8 cellular contexts compared by ENCODE assay signal in the genomic region with DNA sequence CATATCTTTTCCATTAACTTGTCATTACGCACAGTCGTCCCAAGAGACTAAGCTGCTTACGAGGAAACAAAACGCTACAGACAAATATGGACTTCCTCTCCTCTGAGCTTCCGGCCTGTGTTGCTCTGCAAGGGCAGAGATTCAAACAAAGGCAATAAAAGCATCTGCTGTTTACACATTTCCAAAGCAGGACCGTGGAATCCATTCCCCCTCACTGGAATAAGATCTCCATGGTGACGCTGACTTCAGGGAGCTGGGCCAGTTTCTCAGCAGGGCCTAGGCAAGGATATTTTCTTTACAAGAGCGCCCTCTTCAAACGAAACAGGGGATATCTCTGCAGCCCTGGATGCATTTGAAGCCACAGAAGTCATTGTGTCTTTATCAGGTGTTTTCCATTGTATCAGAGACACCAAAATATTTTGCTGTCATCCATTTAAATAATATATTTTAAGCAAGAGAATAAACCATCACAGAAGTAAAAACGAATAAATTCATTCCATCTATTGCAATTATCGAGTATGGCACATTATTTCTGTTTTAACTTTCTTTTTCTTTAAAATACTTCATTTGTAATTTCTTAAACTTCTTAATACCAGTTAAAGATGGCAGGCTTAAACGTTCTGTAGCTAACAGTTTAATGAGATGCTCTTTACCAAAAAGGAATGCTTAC.
DNase-seq lines count a peak whose midpoint lies in the region; ATAC-seq and TF ChIP-seq lines count a peak whose summit lies in the region.

No MANE protein-coding gene starts in this region.

- no peaks in the 10 kb centered on the region for H3K79me2 ChIP-seq in OCI-LY3 (ENCODE audit: low read length)

- H2AFZ ChIP-seq in OCI-LY3 (ENCODE audit: low read depth, low read length): peak overlapping the region; percentile 62; the same call in 1 of the 2 replicates

- WGBS in endodermal cell (ENCODE audit: insufficient coverage in 1 of 2, insufficient read length in 1 of 2), 2 experiments: 7 to 36% methylated on average over 9 to 12 of the region's 12 CpGs
- 11 to 13% methylated on average over 12 of the region's 12 CpGs for WGBS in lung, 2 donors

- H3K27ac Mint-ChIP-seq in endodermal cell: peak overlapping the region; percentile 41
- H3K27ac Mint-ChIP-seq in activated CD8-positive, alpha-beta T cell treated with anti-CD3 and anti-CD28 coated beads for 36 hours: no peak overlapping the region

- peak overlapping the region; percentile 59 for H3K4me2 ChIP-seq in OCI-LY3 (ENCODE audit: low read length)

- H3K36me3 ChIP-seq in OCI-LY3 (replicated peaks; ENCODE audit: low read depth, low read length): no peaks in the 10 kb centered on the region
- H3K36me3 ChIP-seq in endodermal cell (ENCODE audit: control insufficient read depth, insufficient read depth, low read length): no peaks in the 10 kb centered on the region
- H3K36me3 ChIP-seq in lung (ENCODE audit: control insufficient read depth in 2 of 2, insufficient read depth in 2 of 2, low read length in 2 of 2): no peaks in the 10 kb centered on the region
- no peaks in the 10 kb centered on the region for H3K36me3 ChIP-seq in vagina

- DNase-seq in DMS53 (lab: John Stamatoyannopoulos, UW) (peak; percentile 99), HT1080 (ENCODE audit: low read depth) (peak; percentile 70), endodermal cell (peak; percentile 88), lung (ENCODE audit: low spot score) (peak; percentile 60), vagina (ENCODE audit: extremely low spot score in 2 of 2) (peak in 1 of 2 donors; percentile 96)
- no peak for DNase-seq in central memory CD4-positive, alpha-beta T cell
- DNase-seq in activated CD8-positive, alpha-beta T cell treated with anti-CD3 and anti-CD28 coated beads for 36 hours: no peak

- H3K9ac ChIP-seq in OCI-LY3 (ENCODE audit: low read length): no peak overlapping the region
- H3K9ac ChIP-seq in endodermal cell (ENCODE audit: extremely low read depth, low read length, poor library complexity, severe bottlenecking): no peak overlapping the region

- H3K36me3 Mint-ChIP-seq in endodermal cell (ENCODE audit: low read depth): no peaks in the 10 kb centered on the region
- no peaks in the 10 kb centered on the region for H3K36me3 Mint-ChIP-seq in activated CD8-positive, alpha-beta T cell treated with anti-CD3 and anti-CD28 coated beads for 36 hours (ENCODE audit: low read depth)

- peak; percentile 47 for ATAC-seq in lung (ENCODE audit: insufficient read depth, low FRiP score)
- no peak for ATAC-seq in activated CD8-positive, alpha-beta T cell treated with anti-CD3 and anti-CD28 coated beads for 36 hours

- peak overlapping the region; percentile 45 for H3K4me3 ChIP-seq in OCI-LY3 (ENCODE audit: low read length)
- no peak overlapping the region for H3K4me3 ChIP-seq in endodermal cell (ENCODE audit: low read length)
- no peak overlapping the region for H3K4me3 ChIP-seq in lung
- no peak overlapping the region for H3K4me3 ChIP-seq in vagina

- H3K4me1 ChIP-seq in OCI-LY3 (ENCODE audit: low read length) (no peaks in the 10 kb centered on the region), endodermal cell (ENCODE audit: control insufficient read depth, insufficient read depth, low read length) (no peaks in the 10 kb centered on the region), lung (ENCODE audit: control insufficient read depth in 2 of 2, insufficient read depth in 2 of 2, low read length in 2 of 2) (no peaks in the 10 kb centered on the region), vagina (peaks cover 7% of the 10 kb centered on the region)

- TF ChIP-seq POLR2A in vagina (IDR thresholded peaks at IDR 0.05): no peak

- H3K9me3 ChIP-seq in OCI-LY3 (ENCODE audit: insufficient read depth, low read length) (no peaks in the 10 kb centered on the region), endodermal cell (ENCODE audit: control insufficient read depth, low read length) (no peaks in the 10 kb centered on the region), lung (ENCODE audit: control insufficient read depth in 2 of 2, insufficient read depth in 1 of 2, low read length in 1 of 2) (no peaks in the 10 kb centered on the region), vagina (no peaks in the 10 kb centered on the region)

- H3K9me3 Mint-ChIP-seq in endodermal cell: no peaks in the 10 kb centered on the region
- no peaks in the 10 kb centered on the region for H3K9me3 Mint-ChIP-seq in activated CD8-positive, alpha-beta T cell treated with anti-CD3 and anti-CD28 coated beads for 36 hours

- H3K27me3 ChIP-seq in OCI-LY3 (ENCODE audit: low read depth, low read length) (peaks cover under 1% of the 10 kb centered on the region; the same call in 1 of the 2 replicates), endodermal cell (ENCODE audit: control insufficient read depth, insufficient read depth, low read length, poor library complexity, severe bottlenecking) (no peaks in the 10 kb centered on the region), lung (ENCODE audit: control insufficient read depth, insufficient read depth) (no peaks in the 10 kb centered on the region), vagina (no peaks in the 10 kb centered on the region)

- intact Hi-C loops in vagina (cut with DNase I): loop anchor here (10.0 kb wide), 2 partner anchors 139 to 229 kb away; no protein-coding TSS in a partner anchor
- intact Hi-C loops in activated CD8-positive, alpha-beta T cell treated with anti-CD3 and anti-CD28 coated beads for 36 hours (cut with micrococcal nuclease): no loop called here

- peak; percentile 81 for TF ChIP-seq CTCF in OCI-LY3 (IDR thresholded peaks at IDR 0.05; ENCODE audit: low read depth, low read length)
- TF ChIP-seq CTCF in endodermal cell (conservative IDR thresholded peaks at IDR 0.05): peak; percentile 89
- peak; percentile 12 for TF ChIP-seq CTCF in lung (IDR thresholded peaks at IDR 0.05; ENCODE audit: control extremely low read depth, extremely low read depth)
- TF ChIP-seq CTCF in vagina (IDR thresholded peaks at IDR 0.05): peak in 2 of 3 experiments; percentile 13 to 57
- TF ChIP-seq CTCF in activated CD8-positive, alpha-beta T cell treated with anti-CD3 and anti-CD28 coated beads for 36 hours (IDR thresholded peaks at IDR 0.05): no peak

- no peaks in the 10 kb centered on the region for H3K27me3 Mint-ChIP-seq in endodermal cell (ENCODE audit: insufficient read depth)
- no peaks in the 10 kb centered on the region for H3K27me3 Mint-ChIP-seq in activated CD8-positive, alpha-beta T cell treated with anti-CD3 and anti-CD28 coated beads for 36 hours

- H3K27ac ChIP-seq in OCI-LY3 (ENCODE audit: low read length) (no peak overlapping the region), endodermal cell (ENCODE audit: low read depth, low read length) (peak overlapping the region; percentile 43), lung (ENCODE audit: low read depth in 1 of 2, low read length in 1 of 2) (no peak overlapping the region), vagina (no peak overlapping the region)

- H3K4me1 Mint-ChIP-seq in endodermal cell: peaks cover 2% of the 10 kb centered on the region
- no peaks in the 10 kb centered on the region for H3K4me1 Mint-ChIP-seq in activated CD8-positive, alpha-beta T cell treated with anti-CD3 and anti-CD28 coated beads for 36 hours (ENCODE audit: low read depth)

- POLR2A ChIA-PET in activated CD8-positive, alpha-beta T cell treated with anti-CD3 and anti-CD28 coated beads for 36 hours (lab: Charles Lee): interaction anchor here (0.6 kb wide), 1 partner anchor 1412 kb away, joined by 4 read pairs; no protein-coding TSS in a partner anchor

- H3K4me3 Mint-ChIP-seq in endodermal cell: no peak overlapping the region
- no peak overlapping the region for H3K4me3 Mint-ChIP-seq in activated CD8-positive, alpha-beta T cell treated with anti-CD3 and anti-CD28 coated beads for 36 hours

- H4K20me1 ChIP-seq in OCI-LY3 (ENCODE audit: insufficient read depth, low read length): no peaks in the 10 kb centered on the region

- CTCF ChIA-PET in activated CD8-positive, alpha-beta T cell treated with anti-CD3 and anti-CD28 coated beads for 36 hours (lab: Charles Lee): no interaction called here

Comparison
In these comparisons a context has a peak if more than half of its experiments do, and no peak if none do; other contexts are left out.
1. DNase-seq: peak in DMS53 (single experiment), HT1080 (single experiment), endodermal cell (single experiment) and lung (single experiment); none in central memory CD4-positive, alpha-beta T cell (single experiment) and activated CD8-positive, alpha-beta T cell treated with anti-CD3 and anti-CD28 coated beads for 36 hours (single experiment).